Comparison of ENCODE assay signal across 9 cellular contexts in the genomic region with DNA sequence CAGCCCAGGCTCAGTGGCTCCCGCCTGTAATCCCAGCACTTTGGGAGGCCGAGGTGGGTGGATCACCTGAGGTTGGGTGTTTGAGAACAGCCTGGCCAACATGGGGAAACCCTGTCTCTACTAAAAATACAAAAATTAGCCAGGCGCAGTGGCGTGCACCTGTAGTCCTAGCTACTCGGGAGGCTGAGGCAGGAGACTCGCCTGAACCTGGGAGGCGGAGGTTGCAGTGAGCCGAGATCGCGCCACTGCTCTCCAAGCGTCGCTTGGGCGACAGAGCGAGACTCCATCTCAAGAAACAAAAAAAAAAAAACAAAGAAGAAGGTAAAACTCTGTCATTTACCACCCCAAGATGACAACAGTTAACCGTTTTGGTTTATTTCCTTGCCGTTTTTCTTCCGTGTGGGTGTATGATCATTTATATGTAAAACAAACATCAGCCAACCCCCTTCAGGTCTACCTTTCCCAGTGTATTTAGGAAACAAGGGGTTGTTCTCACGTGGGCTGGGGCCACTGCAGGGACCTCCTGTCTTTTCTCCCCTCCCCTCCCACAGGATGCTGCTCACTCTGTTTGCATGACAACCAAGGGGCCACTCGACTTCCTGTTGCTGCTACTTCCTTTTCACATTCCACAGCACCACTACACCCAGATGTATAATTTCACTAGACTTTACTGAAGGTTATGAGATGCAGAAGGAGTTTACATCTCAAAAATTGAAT. TPM values are rescaled to one million over a fixed set of nuclear protein-coding genes. Genes with fewer than 3 reads are reported as not detected.
DNase-seq lines count a peak whose midpoint lies in the region; ATAC-seq and TF ChIP-seq lines count a peak whose summit lies in the region.
"Had no signal": no experiment of that assay in that cellular context is flagged by ENCODE, and none has a peak within 500 bp of the region (broad histone marks: within the 10 kb centered on the region; RNA-seq: fewer than 3 reads in every experiment).

No MANE protein-coding gene starts in this region.

- DNase-seq in T-helper 2 cell: peak; percentile 29 to 94 (median 64)
- peak; percentile 32 to 56 for DNase-seq in central memory CD8-positive, alpha-beta T cell (ENCODE audit: low spot score in 2 of 2)
- DNase-seq in stimulated activated CD4-positive, alpha-beta T cell treated with anti-CD3 and anti-CD28 coated beads, Interleukin-4, amount 100 ng/mL, for 48 hours (ENCODE audit: low read depth in 2 of 2): peak; percentile 47 to 55
- no peak for DNase-seq in sigmoid colon
- no peak for DNase-seq in NCI-H1417 treated with DMSO at 0.1 percent for 48 hours (lab: John Stamatoyannopoulos, UW)
- no peak for DNase-seq in hypothalamus (lab: John Stamatoyannopoulos, UW)

- WGBS in sigmoid colon, 2 donors: 49 to 77% methylated on average over 19 of the region's 19 CpGs

- no peaks in the 10 kb centered on the region for H3K27me3 ChIP-seq in sigmoid colon

- peak overlapping the region; percentile 91 for H3K27ac Mint-ChIP-seq in central memory CD8-positive, alpha-beta T cell (ENCODE audit: low read depth)

- intact Hi-C loops in sigmoid colon (cut with DNase I): no loop called here

- H3K36me3 Mint-ChIP-seq in central memory CD8-positive, alpha-beta T cell (ENCODE audit: insufficient read depth): peaks cover 7% of the 10 kb centered on the region

- H3K4me1 ChIP-seq in sigmoid colon: no peaks in the 10 kb centered on the region
- H3K4me1 ChIP-seq: parathyroid adenoma had no signal

- H3K27me3 Mint-ChIP-seq in central memory CD8-positive, alpha-beta T cell: no peaks in the 10 kb centered on the region

- peaks cover 64% of the 10 kb centered on the region for H3K4me1 Mint-ChIP-seq in central memory CD8-positive, alpha-beta T cell

- H3K4me3 ChIP-seq in sigmoid colon: no peak overlapping the region

- no peaks in the 10 kb centered on the region for H3K9me3 ChIP-seq in sigmoid colon

- no peak for TF ChIP-seq CTCF in sigmoid colon (IDR thresholded peaks at IDR 0.05)

- no peaks in the 10 kb centered on the region for H3K9me3 Mint-ChIP-seq in central memory CD8-positive, alpha-beta T cell

- ATAC-seq in GM18907 (IDR thresholded peaks at IDR 0.05; ENCODE audit: unreplicated experiment): peak; percentile 74
- ATAC-seq in HG03039 (IDR thresholded peaks at IDR 0.05; ENCODE audit: unreplicated experiment): peak; percentile 50
- peak; percentile 96 for ATAC-seq in central memory CD8-positive, alpha-beta T cell (replicated peaks; ENCODE audit: extremely low read depth, poor library complexity, severe bottlenecking)

- peak overlapping the region; percentile 69 for H3K4me3 Mint-ChIP-seq in central memory CD8-positive, alpha-beta T cell

- TF ChIP-seq EP300 in sigmoid colon (IDR thresholded peaks at IDR 0.05): no peak

- TF ChIP-seq POLR2A in sigmoid colon (IDR thresholded peaks at IDR 0.05): no peak

- no peaks in the 10 kb centered on the region for H3K36me3 ChIP-seq in sigmoid colon

- H3K27ac ChIP-seq in sigmoid colon: no peak overlapping the region
- H3K27ac ChIP-seq: parathyroid adenoma had no signal

RNA-seq across cellular contexts. Expression of gene TTC9, which starts 13.6 kb away (rescaled TPM):
- total RNA-seq in sigmoid colon: under 1 TPM; 0.16 to 0.81 (median 0.63) TPM
- polyA plus RNA-seq in sigmoid colon: 1 to 10 TPM in 1 of 3 donors, under 1 TPM in 1, not detected in 1; 0.60 to 3.6 TPM

RNA-seq across cellular contexts. Expression of gene MED6, which starts 54.8 kb away (rescaled TPM):
- total RNA-seq in sigmoid colon: 10 to 100 TPM; 24.3 to 40.7 (median 30.1) TPM
- polyA plus RNA-seq in sigmoid colon: 10 to 100 TPM; 15.0 to 26.1 (median 20.6) TPM

Comparison
In these comparisons a context has a peak if more than half of its experiments do, and no peak if none do; other contexts are left out.
1. DNase-seq: peak in T-helper 2 cell (5 of 5), central memory CD8-positive, alpha-beta T cell (2 of 2) and stimulated activated CD4-positive, alpha-beta T cell treated with anti-CD3 and anti-CD28 coated beads, Interleukin-4, amount 100 ng/mL, for 48 hours (2 of 2); none in sigmoid colon (single experiment), NCI-H1417 treated with DMSO at 0.1 percent for 48 hours (single experiment) and hypothalamus (0 of 51).
2. Peak in every context shown above with its lines, with median percentiles within 50 percentile points of each other: ATAC-seq.